ENCODE assay signal across 18 cellular contexts in genomic region chr3:102353148-102353547, GRCh38.
"Had no signal": no experiment of that assay in that cellular context is flagged by ENCODE, and none has a peak within 500 bp of the region (broad histone marks: within the 10 kb centered on the region; RNA-seq: fewer than 3 reads in every experiment).

No MANE protein-coding gene starts in this region.

- ATAC-seq: activated CD8-positive, alpha-beta T cell treated with anti-CD3 and anti-CD28 coated beads, Interleukin-2, amount 10 ng/mL, durations not matched to agents 7 days and 5 days; left lobe of liver; psoas muscle; stimulated activated naive CD8-positive, alpha-beta T cell treated with anti-CD3 and anti-CD28 coated beads, Interleukin-15, Interleukin-2, amounts not matched to agents 100 U/mL and 50 U/mL, for 24 hours; upper lobe of right lung; WTC11 had no signal

- H3K36me3 ChIP-seq: sigmoid colon, suprapubic skin, upper lobe of right lung had no signal

- H3K9me3 ChIP-seq: psoas muscle, sigmoid colon, suprapubic skin, upper lobe of right lung had no signal

- DNase-seq: activated CD4-positive, alpha-beta T cell treated with anti-CD3 and anti-CD28 coated beads for 48 hours; activated CD8-positive, alpha-beta T cell treated with anti-CD3 and anti-CD28 coated beads, Interleukin-2, amount 10 ng/mL, durations not matched to agents 7 days and 5 days; activated naive CD4-positive, alpha-beta T cell treated with Interleukin-2 at 50 U/mL for 16 hours; central memory CD4-positive, alpha-beta T cell; cortex of kidney; effector CD8-positive, alpha-beta T cell; mesendoderm; nephron progenitor cell; psoas muscle; sigmoid colon; stimulated activated CD4-positive, alpha-beta T cell treated with anti-CD3 and anti-CD28 coated beads, Interleukin-2, amount 100 ng/mL, for 48 hours; stimulated activated CD8-positive, alpha-beta memory T cell treated with anti-CD3 and anti-CD28 coated beads, Interleukin-4, amount 100 ng/mL, for 48 hours; stimulated activated naive CD8-positive, alpha-beta T cell treated with anti-CD3 and anti-CD28 coated beads, Interleukin-15, Interleukin-2, amounts not matched to agents 100 U/mL and 50 U/mL, for 24 hours; T-helper 1 cell; upper lobe of right lung had no signal

- H3K27ac ChIP-seq: psoas muscle, sigmoid colon, suprapubic skin, upper lobe of right lung had no signal

- H3K4me1 ChIP-seq: psoas muscle, sigmoid colon, suprapubic skin, upper lobe of right lung had no signal

- H3K27me3 ChIP-seq: sigmoid colon, suprapubic skin, upper lobe of right lung had no signal

- H3K4me3 ChIP-seq: psoas muscle, sigmoid colon, suprapubic skin, upper lobe of right lung had no signal
